ENCODE assay signal across 24 cellular contexts in the genomic region with DNA sequence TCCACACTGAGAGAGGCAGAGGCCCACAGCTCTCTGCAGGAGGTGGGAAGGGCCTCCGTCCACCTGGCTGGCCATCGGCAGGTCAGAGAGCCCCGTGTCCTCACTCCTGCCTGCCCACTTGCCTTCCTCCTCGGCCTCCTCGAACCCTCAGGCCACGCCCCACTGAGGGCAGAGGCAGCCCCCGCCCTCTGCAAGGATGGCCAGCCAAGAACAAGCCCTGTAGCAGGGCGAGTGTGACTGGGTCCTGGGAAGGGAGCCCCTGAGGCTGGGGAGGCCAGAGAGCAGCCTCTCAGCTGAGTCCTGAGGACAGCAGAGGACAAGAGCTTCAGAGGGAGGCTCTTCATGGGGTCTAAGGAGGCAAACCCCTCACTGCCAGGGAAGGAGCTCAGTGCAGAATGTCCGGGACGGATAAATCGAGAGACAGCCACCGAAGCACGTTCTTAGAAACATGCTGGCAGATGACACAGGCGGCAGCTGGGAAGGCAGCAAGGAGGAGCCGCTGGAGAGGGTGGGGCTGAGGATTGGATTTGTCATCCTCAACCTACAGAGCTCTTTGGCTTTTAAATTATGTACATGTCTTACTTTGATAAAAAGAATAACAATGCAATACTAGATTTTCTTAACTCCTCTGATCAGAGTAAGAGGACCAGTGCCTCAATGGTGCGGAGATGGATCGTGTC. TPM values are rescaled to one million over a fixed set of nuclear protein-coding genes. Genes with fewer than 3 reads are reported as not detected.
"Had no signal": no experiment of that assay in that cellular context is flagged by ENCODE, and none has a peak within 500 bp of the region (broad histone marks: within the 10 kb centered on the region; RNA-seq: fewer than 3 reads in every experiment).

No MANE protein-coding gene starts in this region.

- H3K36me3 ChIP-seq: ascending aorta, cardiac muscle cell, colonic mucosa, heart right ventricle, upper lobe of left lung had no signal

- H3K4me3 ChIP-seq: ascending aorta, cardiac muscle cell, colonic mucosa, heart right ventricle, upper lobe of left lung had no signal

- ATAC-seq: activated CD4-positive, CD25-positive, alpha-beta regulatory T cell treated with anti-CD3 and anti-CD28 coated beads, Interleukin-2, amount 50 U/mL, for 24 hours; natural killer cell; right cardiac atrium had no signal

- H3K4me1 Mint-ChIP-seq: activated naive CD4-positive, alpha-beta T cell treated with anti-CD3 and anti-CD28 coated beads, Interleukin-2, amount 10 ng/mL, durations not matched to agents 7 days and 5 days; activated naive CD8-positive, alpha-beta T cell treated with anti-CD3 and anti-CD28 coated beads, Interleukin-2, amount 10 ng/mL, durations not matched to agents 7 days and 5 days; memory B cell; natural killer cell had no signal

- H3K4me3 Mint-ChIP-seq: activated naive CD4-positive, alpha-beta T cell treated with anti-CD3 and anti-CD28 coated beads, Interleukin-2, amount 10 ng/mL, durations not matched to agents 7 days and 5 days; activated naive CD8-positive, alpha-beta T cell treated with anti-CD3 and anti-CD28 coated beads, Interleukin-2, amount 10 ng/mL, durations not matched to agents 7 days and 5 days; activated T-cell treated with anti-CD3 and anti-CD28 coated beads, Interleukin-2, amount 50 U/mL, for 24 hours; brain; memory B cell; natural killer cell; stimulated activated naive CD8-positive, alpha-beta T cell treated with anti-CD3 and anti-CD28 coated beads, Interleukin-15, Interleukin-2, amounts not matched to agents 100 ng/mL and 50 ng/mL, for 24 hours had no signal

- H3K27ac Mint-ChIP-seq: activated naive CD4-positive, alpha-beta T cell treated with anti-CD3 and anti-CD28 coated beads, Interleukin-2, amount 10 ng/mL, durations not matched to agents 7 days and 5 days; activated naive CD8-positive, alpha-beta T cell treated with anti-CD3 and anti-CD28 coated beads, Interleukin-2, amount 10 ng/mL, durations not matched to agents 7 days and 5 days; activated T-cell treated with anti-CD3 and anti-CD28 coated beads, Interleukin-2, amount 50 U/mL, for 24 hours; brain; memory B cell; natural killer cell; stimulated activated naive CD8-positive, alpha-beta T cell treated with anti-CD3 and anti-CD28 coated beads, Interleukin-15, Interleukin-2, amounts not matched to agents 100 ng/mL and 50 ng/mL, for 24 hours had no signal

- H3K27me3 ChIP-seq: ascending aorta, cardiac muscle cell, colonic mucosa, upper lobe of left lung had no signal

- H3K4me1 ChIP-seq: ascending aorta, colonic mucosa, heart right ventricle, upper lobe of left lung had no signal

- H3K9me3 ChIP-seq: ascending aorta, colonic mucosa, heart right ventricle, upper lobe of left lung had no signal

- H3K27ac ChIP-seq: ascending aorta, cardiac muscle cell, colonic mucosa, heart right ventricle, upper lobe of left lung, VCaP had no signal

- H3K36me3 Mint-ChIP-seq: activated naive CD4-positive, alpha-beta T cell treated with anti-CD3 and anti-CD28 coated beads, Interleukin-2, amount 10 ng/mL, durations not matched to agents 7 days and 5 days; activated naive CD8-positive, alpha-beta T cell treated with anti-CD3 and anti-CD28 coated beads, Interleukin-2, amount 10 ng/mL, durations not matched to agents 7 days and 5 days; brain; memory B cell; natural killer cell had no signal

- H3K9me3 Mint-ChIP-seq: activated naive CD4-positive, alpha-beta T cell treated with anti-CD3 and anti-CD28 coated beads, Interleukin-2, amount 10 ng/mL, durations not matched to agents 7 days and 5 days; activated naive CD8-positive, alpha-beta T cell treated with anti-CD3 and anti-CD28 coated beads, Interleukin-2, amount 10 ng/mL, durations not matched to agents 7 days and 5 days; activated T-cell treated with anti-CD3 and anti-CD28 coated beads, Interleukin-2, amount 50 U/mL, for 24 hours; brain; memory B cell; natural killer cell; stimulated activated naive CD8-positive, alpha-beta T cell treated with anti-CD3 and anti-CD28 coated beads, Interleukin-15, Interleukin-2, amounts not matched to agents 100 ng/mL and 50 ng/mL, for 24 hours had no signal

- DNase-seq: activated CD4-positive, alpha-beta T cell treated with anti-CD3 and anti-CD28 coated beads for 48 hours; activated CD4-positive, alpha-beta T cell treated with anti-CD3 and anti-CD28 coated beads, Interleukin-2, amount 50 U/mL, for 48 hours; activated CD8-positive, alpha-beta memory T cell treated with anti-CD3 and anti-CD28 coated beads, Interleukin-2, amount 50 U/mL, for 4 hours; activated gamma-delta T cell; activated naive CD4-positive, alpha-beta T cell treated with anti-CD3 and anti-CD28 coated beads, Interleukin-2, amount 10 ng/mL, durations not matched to agents 7 days and 5 days; activated naive CD8-positive, alpha-beta T cell treated with anti-CD3 and anti-CD28 coated beads, Interleukin-2, amount 10 ng/mL, durations not matched to agents 7 days and 5 days; activated T-cell treated with anti-CD3 and anti-CD28 coated beads, Interleukin-2, amount 50 U/mL, for 24 hours; cerebellar nuclear complex; colonic mucosa; effector CD8-positive, alpha-beta T cell; heart right ventricle; midbrain; natural killer cell; stimulated activated CD4-positive, alpha-beta T cell treated with anti-CD3 and anti-CD28 coated beads, Interleukin-4, amount 100 ng/mL, for 1 hour; T-helper 9 cell; upper lobe of left lung had no signal

RNA-seq across cellular contexts. Expression of a gene that starts 53.2 kb away (rescaled TPM):
- total RNA-seq: ascending aorta had no signal
